In genomic region chr13:73242515-73243015, GRCh38 we compare ENCODE assay signal across 22 cellular contexts.
"Had no signal": no experiment of that assay in that cellular context is flagged by ENCODE, and none has a peak within 500 bp of the region (broad histone marks: within the 10 kb centered on the region; RNA-seq: fewer than 3 reads in every experiment).

No MANE protein-coding gene starts in this region.

- FAIRE-seq: HepG2, RCC 7860 had no signal

- H3K4me3 ChIP-seq: SJSA1, SK-N-MC had no signal

- H3K27ac ChIP-seq: SJSA1, SK-N-MC had no signal

- H3K9me3 ChIP-seq: SJSA1 had no signal

- H3K36me3 ChIP-seq: SJSA1 had no signal

- DNase-seq: IMR-90, Karpas-422, KG1, MM.1S, NCI-H1092 treated with DMSO at 0.1 percent for 48 hours, NCI-H1694 treated with DMSO at 0.1 percent for 48 hours, NCI-H1930, NCI-H2081 treated with DMSO at 0.1 percent for 48 hours, NCI-H2171, NCI-H226, NCI-H446, NCI-H510A, NCI-H524 treated with DMSO at 0.1 percent for 48 hours, NCI-H69, NCI-H774, Right ventricle myocardium superior, RPMI8226, SIG-M5 had no signal

- H3K27me3 ChIP-seq: SJSA1 had no signal

- H3K4me1 ChIP-seq: SJSA1 had no signal

- ATAC-seq: HepG2 had no signal
